10 cellular contexts compared by ENCODE assay signal in the genomic region with DNA sequence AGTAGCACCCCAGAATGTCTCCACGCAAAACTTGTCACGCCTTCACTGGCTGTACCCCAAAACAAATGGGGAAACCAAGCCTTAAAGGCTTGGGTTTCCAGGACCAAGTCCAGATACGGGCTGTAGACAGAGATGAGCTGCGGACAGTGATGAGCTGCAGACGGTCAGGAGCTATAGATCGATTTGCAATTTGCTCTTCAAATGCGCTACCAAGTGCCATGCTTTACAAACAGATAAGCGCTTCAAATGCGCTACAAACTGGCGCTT. TPM values are rescaled to one million over a fixed set of nuclear protein-coding genes. Genes with fewer than 3 reads are reported as not detected.
DNase-seq lines count a peak whose midpoint lies in the region; ATAC-seq and TF ChIP-seq lines count a peak whose summit lies in the region.
"Had no signal": no experiment of that assay in that cellular context is flagged by ENCODE, and none has a peak within 500 bp of the region (broad histone marks: within the 10 kb centered on the region; RNA-seq: fewer than 3 reads in every experiment).

No MANE protein-coding gene starts in this region.

- ATAC-seq in activated naive CD8-positive, alpha-beta T cell treated with anti-CD3 and anti-CD28 coated beads, Interleukin-2, amount 50 U/mL, for 24 hours = no peak
- no peak for ATAC-seq in HG02885 (IDR thresholded peaks at IDR 0.05; ENCODE audit: poor library complexity, unreplicated experiment)

- H3K4me1 ChIP-seq in suprapubic skin = peaks cover 30% of the 10 kb centered on the region

- H3K27me3 ChIP-seq in kidney epithelial cell (ENCODE audit: control insufficient read depth, insufficient read depth, low read length) (no peaks in the 10 kb centered on the region), suprapubic skin (peaks cover 45% of the 10 kb centered on the region)

- 59% methylated on average over 10 of the region's 10 CpGs for WGBS in suprapubic skin

- H3K4me1 Mint-ChIP-seq in T-helper 2 cell treated with Interferon-gamma antibody and Interleukin-4, amounts not matched to agents 5 μg/mL and 100 μg/mL, for 36 hours (ENCODE audit: low read depth) = peaks cover 15% of the 10 kb centered on the region
- H3K4me1 Mint-ChIP-seq in activated naive CD8-positive, alpha-beta T cell treated with anti-CD3 and anti-CD28 coated beads, Interleukin-2, amount 50 U/mL, for 24 hours = peaks cover 20% of the 10 kb centered on the region

- no peaks in the 10 kb centered on the region for H3K9me3 Mint-ChIP-seq in T-helper 2 cell treated with Interferon-gamma antibody and Interleukin-4, amounts not matched to agents 5 μg/mL and 100 μg/mL, for 36 hours
- no peaks in the 10 kb centered on the region for H3K9me3 Mint-ChIP-seq in activated naive CD8-positive, alpha-beta T cell treated with anti-CD3 and anti-CD28 coated beads, Interleukin-2, amount 50 U/mL, for 24 hours

- peaks cover 30% of the 10 kb centered on the region for H3K27me3 Mint-ChIP-seq in T-helper 2 cell treated with Interferon-gamma antibody and Interleukin-4, amounts not matched to agents 5 μg/mL and 100 μg/mL, for 36 hours (ENCODE audit: low read depth)
- H3K27me3 Mint-ChIP-seq in activated naive CD8-positive, alpha-beta T cell treated with anti-CD3 and anti-CD28 coated beads, Interleukin-2, amount 50 U/mL, for 24 hours = peaks cover 42% of the 10 kb centered on the region

- TF ChIP-seq EP300 in suprapubic skin (IDR thresholded peaks at IDR 0.05) = no peak

- no peaks in the 10 kb centered on the region for H3K9me3 ChIP-seq in suprapubic skin

- no peaks in the 10 kb centered on the region for H3K36me3 ChIP-seq in kidney epithelial cell (ENCODE audit: control insufficient read depth, insufficient read depth, low read length)
- no peaks in the 10 kb centered on the region for H3K36me3 ChIP-seq in suprapubic skin

- TF ChIP-seq CTCF in kidney epithelial cell (IDR thresholded peaks at IDR 0.05; ENCODE audit: insufficient read depth, low read length, poor library complexity, severe bottlenecking) = no peak
- no peak for TF ChIP-seq CTCF in suprapubic skin (IDR thresholded peaks at IDR 0.05)

- H3K4me3 ChIP-seq in kidney epithelial cell (ENCODE audit: low read depth, low read length) (peak overlapping the region; percentile 52), suprapubic skin (peak overlapping the region; percentile 55)

- no peak overlapping the region for H3K27ac ChIP-seq in suprapubic skin
- H3K27ac ChIP-seq: C4-2B, HL-60 had no signal

- peak overlapping the region; percentile 78 for H3K4me3 Mint-ChIP-seq in T-helper 2 cell treated with Interferon-gamma antibody and Interleukin-4, amounts not matched to agents 5 μg/mL and 100 μg/mL, for 36 hours
- H3K4me3 Mint-ChIP-seq in activated naive CD8-positive, alpha-beta T cell treated with anti-CD3 and anti-CD28 coated beads, Interleukin-2, amount 50 U/mL, for 24 hours = peak overlapping the region; percentile 83

- peak overlapping the region; percentile 56 for H3K27ac Mint-ChIP-seq in T-helper 2 cell treated with Interferon-gamma antibody and Interleukin-4, amounts not matched to agents 5 μg/mL and 100 μg/mL, for 36 hours
- no peak overlapping the region for H3K27ac Mint-ChIP-seq in activated naive CD8-positive, alpha-beta T cell treated with anti-CD3 and anti-CD28 coated beads, Interleukin-2, amount 50 U/mL, for 24 hours

- no peak for TF ChIP-seq POLR2A in suprapubic skin (IDR thresholded peaks at IDR 0.05)

- H3K36me3 Mint-ChIP-seq in T-helper 2 cell treated with Interferon-gamma antibody and Interleukin-4, amounts not matched to agents 5 μg/mL and 100 μg/mL, for 36 hours (ENCODE audit: low read depth) = no peaks in the 10 kb centered on the region
- no peaks in the 10 kb centered on the region for H3K36me3 Mint-ChIP-seq in activated naive CD8-positive, alpha-beta T cell treated with anti-CD3 and anti-CD28 coated beads, Interleukin-2, amount 50 U/mL, for 24 hours (ENCODE audit: low read depth)

- no peak for DNase-seq in T-helper 2 cell treated with Interferon-gamma antibody and Interleukin-4, amounts not matched to agents 5 μg/mL and 100 μg/mL, for 36 hours (ENCODE audit: low spot score)
- DNase-seq in T-helper 2 cell (no peak), kidney epithelial cell (ENCODE audit: low read depth) (no peak), suprapubic skin (ENCODE audit: low spot score in 2 of 2) (no peak), RPMI8226 (no peak), UCSD-AML1 (lab: John Stamatoyannopoulos, UW; ENCODE audit: unreplicated experiment) (no peak)
- DNase-seq in activated naive CD8-positive, alpha-beta T cell treated with anti-CD3 and anti-CD28 coated beads, Interleukin-2, amount 50 U/mL, for 24 hours = no peak

RNA-seq across cellular contexts. Expression of gene SGCE, which starts 0.7 kb away (rescaled TPM):
- total RNA-seq in kidney epithelial cell = 24.9 and 33.6 TPM in 2 replicates
- 10 to 100 TPM in 2 of 4 donors, 1 to 10 TPM in 2; 6.3 to 20.0 (median 13.2) TPM for total RNA-seq in suprapubic skin
